Comparison of ENCODE assay signal across 27 cellular contexts in genomic region chr5:178516836-178517235, GRCh38.
"Had no signal": no experiment of that assay in that cellular context is flagged by ENCODE, and none has a peak within 500 bp of the region (broad histone marks: within the 10 kb centered on the region; RNA-seq: fewer than 3 reads in every experiment).

No MANE protein-coding gene starts in this region.

- H3K36me3 ChIP-seq: left lung, lower lobe of right lung, neural progenitor cell, ovary, right atrium auricular region, right lobe of liver, suprapubic skin, thoracic aorta, tibial artery, vagina had no signal

- H3K9me3 Mint-ChIP-seq: immature natural killer cell; stimulated activated effector memory CD8-positive, alpha-beta T cell treated with anti-CD3 and anti-CD28 coated beads, Interleukin-12 subunit alpha, Interleukin-12 subunit beta, amount 100 ng/mL, for 72 hours; stimulated activated naive CD8-positive, alpha-beta T cell treated with anti-CD3 and anti-CD28 coated beads, Interleukin-15, Interleukin-2, amounts not matched to agents 100 ng/mL and 50 ng/mL, for 24 hours had no signal

- H3K4me2 ChIP-seq: neural progenitor cell had no signal

- H2AFZ ChIP-seq: neural progenitor cell had no signal

- DNase-seq: hypothalamus; immature natural killer cell; kidney; left colon; lower lobe of right lung; mammary epithelial cell; mesenchymal stem cell; naive thymus-derived CD8-positive, alpha-beta T cell; ovary; right lobe of liver; stimulated activated CD4-positive, alpha-beta T cell treated with anti-CD3 and anti-CD28 coated beads, Interleukin-12 subunit alpha, Interleukin-12 subunit beta, amount 100 ng/mL, for 4 hours; stimulated activated CD4-positive, alpha-beta T cell treated with anti-CD3 and anti-CD28 coated beads, Interleukin-4, amount 100 ng/mL, for 24 hours; stimulated activated naive CD4-positive, alpha-beta T cell had no signal

- H3K27me3 ChIP-seq: left lung, neural progenitor cell, ovary, right atrium auricular region, right lobe of liver, vagina had no signal

- H3K9me3 ChIP-seq: left lung, lower lobe of right lung, right lobe of liver, suprapubic skin, thoracic aorta, vagina had no signal

- H3K36me3 Mint-ChIP-seq: immature natural killer cell; stimulated activated effector memory CD8-positive, alpha-beta T cell treated with anti-CD3 and anti-CD28 coated beads, Interleukin-12 subunit alpha, Interleukin-12 subunit beta, amount 100 ng/mL, for 72 hours had no signal

- H3K4me1 Mint-ChIP-seq: immature natural killer cell; stimulated activated effector memory CD8-positive, alpha-beta T cell treated with anti-CD3 and anti-CD28 coated beads, Interleukin-12 subunit alpha, Interleukin-12 subunit beta, amount 100 ng/mL, for 72 hours had no signal

- FAIRE-seq: islet of Langerhans, kidney had no signal

- H3K9ac ChIP-seq: neural progenitor cell had no signal

- H3K27ac Mint-ChIP-seq: immature natural killer cell; nephron; progenitor cell of endocrine pancreas; stimulated activated effector memory CD8-positive, alpha-beta T cell treated with anti-CD3 and anti-CD28 coated beads, Interleukin-12 subunit alpha, Interleukin-12 subunit beta, amount 100 ng/mL, for 72 hours; stimulated activated naive CD8-positive, alpha-beta T cell treated with anti-CD3 and anti-CD28 coated beads, Interleukin-15, Interleukin-2, amounts not matched to agents 100 ng/mL and 50 ng/mL, for 24 hours; type B pancreatic cell had no signal

- H3K4me1 ChIP-seq: left lung, lower lobe of right lung, neural progenitor cell, right atrium auricular region, right lobe of liver, suprapubic skin, tibial artery, vagina had no signal

- H3K4me3 ChIP-seq: left lung, lower lobe of right lung, neural progenitor cell, ovary, right atrium auricular region, right lobe of liver, skin epidermis, suprapubic skin, thoracic aorta, tibial artery, vagina had no signal

- H3K27ac ChIP-seq: left lung, lower lobe of right lung, neural progenitor cell, ovary, right atrium auricular region, right lobe of liver, skin epidermis, suprapubic skin, thoracic aorta, tibial artery, vagina had no signal

- H3K4me3 Mint-ChIP-seq: immature natural killer cell; naive thymus-derived CD8-positive, alpha-beta T cell; nephron; neural progenitor cell; stimulated activated effector memory CD8-positive, alpha-beta T cell treated with anti-CD3 and anti-CD28 coated beads, Interleukin-12 subunit alpha, Interleukin-12 subunit beta, amount 100 ng/mL, for 72 hours; stimulated activated naive CD8-positive, alpha-beta T cell treated with anti-CD3 and anti-CD28 coated beads, Interleukin-15, Interleukin-2, amounts not matched to agents 100 ng/mL and 50 ng/mL, for 24 hours; type B pancreatic cell had no signal
